ENCODE assay signal across 8 cellular contexts in genomic region chr14:73612339-73613045, GRCh38. TPM values are rescaled to one million over a fixed set of nuclear protein-coding genes. Genes with fewer than 3 reads are reported as not detected.
DNase-seq lines count a peak whose midpoint lies in the region; ATAC-seq lines count a peak whose summit lies in the region.

ACOT6 (plus strand) TSS chr14:73612517; CDS start chr14:73612572, 55 bp downstream.

- ATAC-seq in HG03045 (IDR thresholded peaks at IDR 0.05; ENCODE audit: unreplicated experiment) = peak; percentile 76
- peak; percentile 87 for ATAC-seq in activated CD8-positive, alpha-beta memory T cell treated with anti-CD3 and anti-CD28 coated beads, Interleukin-2, amount 10 ng/mL, durations not matched to agents 7 days and 5 days

- H3K4me1 ChIP-seq in endocrine pancreas (ENCODE audit: control insufficient read depth, insufficient read depth, low read length) = no peaks in the 10 kb centered on the region

- H3K4me1 Mint-ChIP-seq in activated CD8-positive, alpha-beta memory T cell treated with anti-CD3 and anti-CD28 coated beads, Interleukin-2, amount 10 ng/mL, durations not matched to agents 7 days and 5 days = peaks cover 16% of the 10 kb centered on the region

- H3K36me3 ChIP-seq in endocrine pancreas (ENCODE audit: control insufficient read depth, insufficient read depth, low read length) = no peaks in the 10 kb centered on the region

- peaks cover 14% of the 10 kb centered on the region for H3K27me3 Mint-ChIP-seq in activated CD8-positive, alpha-beta memory T cell treated with anti-CD3 and anti-CD28 coated beads, Interleukin-2, amount 10 ng/mL, durations not matched to agents 7 days and 5 days

- no peaks in the 10 kb centered on the region for H3K9me3 Mint-ChIP-seq in activated CD8-positive, alpha-beta memory T cell treated with anti-CD3 and anti-CD28 coated beads, Interleukin-2, amount 10 ng/mL, durations not matched to agents 7 days and 5 days (ENCODE audit: low read depth)

- H3K36me3 Mint-ChIP-seq in activated CD8-positive, alpha-beta memory T cell treated with anti-CD3 and anti-CD28 coated beads, Interleukin-2, amount 10 ng/mL, durations not matched to agents 7 days and 5 days = peaks cover 6% of the 10 kb centered on the region

- H3K4me3 Mint-ChIP-seq in activated CD8-positive, alpha-beta memory T cell treated with anti-CD3 and anti-CD28 coated beads, Interleukin-2, amount 10 ng/mL, durations not matched to agents 7 days and 5 days = peak within 1 kb of the TSS; percentile 79

- peak within 1 kb of the TSS; percentile 44 for H3K9ac ChIP-seq in endocrine pancreas (ENCODE audit: control insufficient read depth, insufficient read depth, low read length)

- no peaks in the 10 kb centered on the region for H3K27me3 ChIP-seq in endocrine pancreas (ENCODE audit: control insufficient read depth, insufficient read depth, low read length)

- H3K4me3 ChIP-seq in endocrine pancreas (ENCODE audit: control insufficient read depth, insufficient read depth, low read length) = peak within 1 kb of the TSS; percentile 24

- DNase-seq in NCI-H2107 (lab: John Stamatoyannopoulos, UW) = peak; percentile 17
- DNase-seq in NCI-H2107 treated with DMSO at 0.1 percent for 48 hours (lab: John Stamatoyannopoulos, UW; ENCODE audit: unreplicated experiment) = no peak
- peak; percentile 42 for DNase-seq in NCI-H774 (lab: John Stamatoyannopoulos, UW)
- DNase-seq in activated CD8-positive, alpha-beta memory T cell treated with anti-CD3 and anti-CD28 coated beads, Interleukin-2, amount 10 ng/mL, durations not matched to agents 7 days and 5 days = peak; percentile 79
- peak; percentile 90 for DNase-seq in mesenteric fat pad (ENCODE audit: low spot score)
- peak; percentile 54 for DNase-seq in stimulated activated CD8-positive, alpha-beta memory T cell treated with anti-CD3 and anti-CD28 coated beads, Interleukin-12 subunit alpha, Interleukin-12 subunit beta, amount 100 ng/mL, for 4 hours (ENCODE audit: low read depth)

- CTCF ChIA-PET in activated CD8-positive, alpha-beta memory T cell treated with anti-CD3 and anti-CD28 coated beads, Interleukin-2, amount 10 ng/mL, durations not matched to agents 7 days and 5 days (lab: Charles Lee) = interaction anchor here (0.7 to 2.4 kb wide), 13 partner anchors 14 to 159 kb away, joined by 3 to 11 read pairs (median 4); partner anchors contain the start of genes ACOT2, ACOT4 and NUMB

- no peaks in the 10 kb centered on the region for H3K9me3 ChIP-seq in endocrine pancreas (ENCODE audit: control insufficient read depth, low read length)

- peak within 1 kb of the TSS; percentile 78 for H3K27ac Mint-ChIP-seq in activated CD8-positive, alpha-beta memory T cell treated with anti-CD3 and anti-CD28 coated beads, Interleukin-2, amount 10 ng/mL, durations not matched to agents 7 days and 5 days

RNA-seq across cellular contexts. Expression of gene ACOT6, which starts in this region (rescaled TPM):
- total RNA-seq in activated CD8-positive, alpha-beta memory T cell treated with anti-CD3 and anti-CD28 coated beads, Interleukin-2, amount 10 ng/mL, durations not matched to agents 7 days and 5 days = not detected
- total RNA-seq in mesenteric fat pad = not detected

Comparison
In these comparisons a context has a peak if more than half of its experiments do, and no peak if none do; other contexts are left out.
1. Peak in DNase-seq and ATAC-seq in activated CD8-positive, alpha-beta memory T cell treated with anti-CD3 and anti-CD28 coated beads, Interleukin-2, amount 10 ng/mL, durations not matched to agents 7 days and 5 days; RNA of the gene not detected or under 1 TPM.
2. Peak in DNase-seq in mesenteric fat pad; RNA of the gene not detected or under 1 TPM.